ENCODE assay signal across 8 cellular contexts in the genomic region with DNA sequence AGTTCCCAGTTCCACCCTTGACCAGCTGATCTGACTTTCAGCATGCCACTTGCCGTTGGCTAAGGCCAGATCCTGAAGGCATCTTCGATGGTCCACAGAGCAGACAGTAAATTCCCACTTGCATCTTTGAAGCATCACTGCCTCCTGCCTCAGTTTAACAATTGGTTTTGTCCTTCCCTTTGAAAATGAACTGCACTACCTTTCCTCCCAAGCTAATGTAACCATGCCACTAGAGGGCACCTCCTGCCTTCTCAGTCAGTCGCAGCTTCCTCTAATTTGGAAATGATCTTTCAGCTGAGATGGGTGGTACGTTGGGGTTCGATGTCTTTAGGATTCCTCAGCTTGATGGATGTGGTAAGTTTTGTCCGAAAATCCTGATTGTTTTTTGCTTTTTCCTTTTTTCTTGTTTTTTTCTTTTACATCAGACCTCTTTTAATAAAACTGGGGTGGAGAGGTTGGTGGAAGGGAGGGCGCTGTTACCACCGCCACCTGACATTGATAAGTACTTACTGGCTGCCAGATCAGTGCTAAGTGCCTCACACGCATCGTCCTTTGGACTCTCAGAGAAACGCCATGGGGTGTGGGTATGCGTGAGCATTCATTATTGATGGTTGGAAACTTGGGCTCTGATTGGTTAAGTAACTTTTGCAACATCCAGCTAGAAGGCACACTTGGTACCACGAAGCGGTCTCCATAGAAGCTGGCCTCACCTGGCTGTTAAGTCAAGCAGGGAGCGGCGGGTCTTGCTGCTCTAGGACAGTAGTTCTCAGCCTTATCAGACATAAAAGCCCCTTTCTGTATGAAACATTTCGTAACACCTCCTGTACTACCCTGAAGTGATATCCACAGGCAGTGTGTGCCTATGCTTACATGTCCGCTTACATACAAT. TPM values are rescaled to one million over a fixed set of nuclear protein-coding genes. Genes with fewer than 3 reads are reported as not detected.
DNase-seq lines count a peak whose midpoint lies in the region; ATAC-seq and TF ChIP-seq lines count a peak whose summit lies in the region.

No MANE protein-coding gene starts in this region.

- H3K9me2 ChIP-seq in hepatocyte (replicated peaks; ENCODE audit: insufficient read depth): no peaks in the 10 kb centered on the region

- WGBS in hepatocyte (ENCODE audit: low lambda C conversion rate, missing lambda C conversion rate): 7% methylated on average over 18 of the region's 18 CpGs

- no peaks in the 10 kb centered on the region for H3K27me3 ChIP-seq in hepatocyte

- H3K4me3 ChIP-seq in NB4 (ENCODE audit: low read depth, low read length) (peak overlapping the region; percentile 37), hepatocyte (peak overlapping the region; percentile 20), retinal pigment epithelial cell (ENCODE audit: low read length) (peak overlapping the region; percentile 38)

- TF ChIP-seq CTCF in GM12872 (IDR thresholded peaks at IDR 0.05; ENCODE audit: insufficient read depth, low read depth, low read length) (peak; percentile 90), NB4 (IDR thresholded peaks at IDR 0.05; ENCODE audit: low read depth, low read length) (peak; percentile 80), hepatocyte (IDR thresholded peaks at IDR 0.05; ENCODE audit: poor library complexity) (peak; percentile 80), retinal pigment epithelial cell (conservative IDR thresholded peaks at IDR 0.05; ENCODE audit: low read depth, low read length) (peak; percentile 93)

- no peaks in the 10 kb centered on the region for H4K20me1 ChIP-seq in hepatocyte (ENCODE audit: insufficient read depth, poor library complexity, severe bottlenecking)

- no peaks in the 10 kb centered on the region for H3K4me1 ChIP-seq in hepatocyte (ENCODE audit: insufficient read depth)

- DNase-seq in NB4 (ENCODE audit: low read depth) (peak; percentile 77), SW480 (ENCODE audit: low spot score) (peak; percentile 84), anterior cingulate cortex (lab: John Stamatoyannopoulos, UW) (peak in 44 of 58 donors; percentile 3 to 75 (median 40)), hepatocyte (ENCODE audit: low spot score) (peak; percentile 75), retinal pigment epithelial cell (ENCODE audit: low read depth) (no peak), ureter (ENCODE audit: low spot score) (no peak)

- no peak for TF ChIP-seq POLR2A in NB4 (IDR thresholded peaks at IDR 0.05; ENCODE audit: extremely low read depth, insufficient read length)

- H3K27ac ChIP-seq in hepatocyte: peak overlapping the region; percentile 38

- peak overlapping the region; percentile 75 for H3K4me2 ChIP-seq in hepatocyte

- ATAC-seq in HG02588 (IDR thresholded peaks at IDR 0.05; ENCODE audit: unreplicated experiment): peak; percentile 32

- H3K79me2 ChIP-seq in hepatocyte: no peaks in the 10 kb centered on the region

- peak overlapping the region; percentile 41 for H2AFZ ChIP-seq in hepatocyte

- H3K36me3 ChIP-seq in hepatocyte (replicated peaks; ENCODE audit: insufficient read depth, low read depth): no peaks in the 10 kb centered on the region

- H3K9me3 ChIP-seq in hepatocyte (ENCODE audit: low read depth): no peaks in the 10 kb centered on the region

RNA-seq across cellular contexts. Expression of gene PTTG1, which starts 16.9 kb away (rescaled TPM):
- total RNA-seq in hepatocyte (18.8 and 24.9 TPM in 2 replicates), ureter (2.6 TPM)
- polyA plus RNA-seq in hepatocyte: 37.0 and 49.2 TPM in 2 replicates

RNA-seq across cellular contexts. Expression of gene SLU7, which starts 19.7 kb away (rescaled TPM):
- 39.9 and 62.5 TPM in 2 replicates for total RNA-seq in hepatocyte
- polyA plus RNA-seq in hepatocyte: 41.5 and 45.0 TPM in 2 replicates
- 34.2 TPM for total RNA-seq in ureter

RNA-seq across cellular contexts. Expression of gene FAM200C, which starts 38.7 kb away (rescaled TPM):
- total RNA-seq in hepatocyte: 4.7 and 5.3 TPM in 2 replicates
- polyA plus RNA-seq in hepatocyte: 1.4 and 3.0 TPM in 2 replicates
- 5.3 TPM for total RNA-seq in ureter

Comparison
In these comparisons a context has a peak if more than half of its experiments do, and no peak if none do; other contexts are left out.
1. DNase-seq: peak in NB4 (single experiment), SW480 (single experiment), anterior cingulate cortex (44 of 58) and hepatocyte (single experiment); none in retinal pigment epithelial cell (single experiment) and ureter (single experiment).
2. Peak in every context shown above with its lines, with median percentiles within 50 percentile points of each other: CTCF ChIP-seq and H3K4me3 ChIP-seq.